ENCODE assay signal across 8 cellular contexts in genomic region chr3:165837058-165837525, GRCh38. TPM values are rescaled to one million over a fixed set of nuclear protein-coding genes. Genes with fewer than 3 reads are reported as not detected.
DNase-seq lines count a peak whose midpoint lies in the region; ATAC-seq and TF ChIP-seq lines count a peak whose summit lies in the region.

BCHE (minus strand) TSS chr3:165837423; CDS start chr3:165831033, 6,390 bp downstream.

- no peak within 1 kb of the TSS for H3K4me3 Mint-ChIP-seq in CD14-positive monocyte
- H3K4me3 Mint-ChIP-seq in CD4-positive, alpha-beta T cell, result no peak within 1 kb of the TSS
- no peak within 1 kb of the TSS for H3K4me3 Mint-ChIP-seq in CD8-positive, alpha-beta memory T cell

- no peaks in the 10 kb centered on the region for H3K27me3 Mint-ChIP-seq in CD14-positive monocyte (ENCODE audit: low read depth in 3 of 3)
- no peaks in the 10 kb centered on the region for H3K27me3 Mint-ChIP-seq in CD4-positive, alpha-beta T cell
- no peaks in the 10 kb centered on the region for H3K27me3 Mint-ChIP-seq in CD8-positive, alpha-beta memory T cell

- H3K36me3 Mint-ChIP-seq in CD14-positive monocyte, result no peaks in the 10 kb centered on the region
- no peaks in the 10 kb centered on the region for H3K36me3 Mint-ChIP-seq in CD4-positive, alpha-beta T cell (ENCODE audit: low read depth)
- no peaks in the 10 kb centered on the region for H3K36me3 Mint-ChIP-seq in CD8-positive, alpha-beta memory T cell

- H3K4me1 ChIP-seq in HUES64 (ENCODE audit: insufficient read depth, low read length) (peaks cover 12% of the 10 kb centered on the region), adrenal gland (replicated peaks in 1 of 2) (no peaks in the 10 kb centered on the region), subcutaneous abdominal adipose tissue (ENCODE audit: control insufficient read depth in 5 of 5, insufficient read depth in 5 of 5, low read length in 5 of 5) (peaks cover 0 to 3% (median 0%) of the 10 kb centered on the region in 5 donors)
- H3K4me1 ChIP-seq in CD8-positive, alpha-beta memory T cell (ENCODE audit: insufficient read depth, low read length), result no peaks in the 10 kb centered on the region

- CTCF ChIA-PET in CD4-positive, alpha-beta T cell (lab: Charles Lee), result no interaction called here
- CTCF ChIA-PET in CD8-positive, alpha-beta memory T cell (lab: Charles Lee), result no interaction called here
- CTCF ChIA-PET in GM10248 (lab: Yijun Ruan, JAX), result interaction anchor here (1.1 kb wide), 1 partner anchor 10 kb away, joined by 4 read pairs; no protein-coding TSS in a partner anchor

- intact Hi-C loops in adrenal gland (cut with DNase I), result no loop called here
- intact Hi-C loops in CD14-positive monocyte (cut with micrococcal nuclease), result no loop called here
- intact Hi-C loops in CD4-positive, alpha-beta T cell (cut with DNase I, micrococcal nuclease), result no loop called here

- H3K36me3 ChIP-seq in HUES64 (ENCODE audit: insufficient read depth, low read length) (no peaks in the 10 kb centered on the region), adrenal gland (replicated peaks in 1 of 2) (no peaks in the 10 kb centered on the region), subcutaneous abdominal adipose tissue (ENCODE audit: control insufficient read depth in 5 of 5, insufficient read depth in 5 of 5, low read length in 5 of 5) (no peaks in the 10 kb centered on the region)
- no peaks in the 10 kb centered on the region for H3K36me3 ChIP-seq in CD8-positive, alpha-beta memory T cell (ENCODE audit: insufficient read depth, low read length)

- 46% methylated on average over 5 of the region's 6 CpGs for WGBS in HUES64
- WGBS in adrenal gland, 4 donors, result 6 to 16% (median 11%) methylated on average over 6 of the region's 6 CpGs

- DNase-seq in adrenal gland (peak in 6 of 7 donors; percentile 10 to 78 (median 23)), hippocampal formation (lab: John Stamatoyannopoulos, UW) (peak; percentile 28 to 37), CD14-positive monocyte (ENCODE audit: low spot score) (no peak), GM10248 (ENCODE audit: extremely low spot score) (no peak)
- no peak for DNase-seq in CD4-positive, alpha-beta T cell
- no peak for DNase-seq in CD8-positive, alpha-beta memory T cell

- POLR2A ChIA-PET in CD4-positive, alpha-beta T cell (lab: Charles Lee), result no interaction called here
- POLR2A ChIA-PET in CD8-positive, alpha-beta memory T cell (lab: Charles Lee), result no interaction called here
- POLR2A ChIA-PET in GM10248 (lab: Yijun Ruan, JAX), result no interaction called here

- no peak for TF ChIP-seq POLR2A in adrenal gland (IDR thresholded peaks at IDR 0.05)

- H3K9ac ChIP-seq in HUES64 (ENCODE audit: low read depth, low read length) (peak within 1 kb of the TSS; percentile 12; the same call in 1 of the 2 replicates), subcutaneous abdominal adipose tissue (ENCODE audit: low read length in 5 of 5) (peak within 1 kb of the TSS in 1 of 5 donors; percentile 64)

- no peaks in the 10 kb centered on the region for H3K9me3 ChIP-seq in HUES64 (ENCODE audit: insufficient read depth, low read depth, low read length)
- no peaks in the 10 kb centered on the region for H3K9me3 ChIP-seq in adrenal gland (replicated peaks in 1 of 3)
- H3K9me3 ChIP-seq in subcutaneous abdominal adipose tissue (ENCODE audit: control insufficient read depth in 5 of 5, low read length in 5 of 5), result no peaks in the 10 kb centered on the region
- H3K9me3 ChIP-seq in CD4-positive, alpha-beta T cell (ENCODE audit: control insufficient read depth, low read length), result no peaks in the 10 kb centered on the region
- no peaks in the 10 kb centered on the region for H3K9me3 ChIP-seq in CD8-positive, alpha-beta memory T cell (ENCODE audit: low read length)

- H3K27me3 ChIP-seq in HUES64 (ENCODE audit: insufficient read depth, low read length) (no peaks in the 10 kb centered on the region), adrenal gland (no peaks in the 10 kb centered on the region), subcutaneous abdominal adipose tissue (ENCODE audit: control insufficient read depth in 5 of 5, insufficient read depth in 4 of 5, low read length in 5 of 5) (no peaks in the 10 kb centered on the region)
- no peaks in the 10 kb centered on the region for H3K27me3 ChIP-seq in CD4-positive, alpha-beta T cell (ENCODE audit: control insufficient read depth, insufficient read depth, low read length)
- no peaks in the 10 kb centered on the region for H3K27me3 ChIP-seq in CD8-positive, alpha-beta memory T cell (ENCODE audit: insufficient read depth, low read length, poor library complexity, severe bottlenecking)

- H3K27ac ChIP-seq in HUES64 (ENCODE audit: low read depth, low read length), result peak within 1 kb of the TSS; percentile 5; the same call in 1 of the 2 replicates
- no peak within 1 kb of the TSS for H3K27ac ChIP-seq in adrenal gland
- H3K27ac ChIP-seq in subcutaneous abdominal adipose tissue (ENCODE audit: low read depth, low read length), result no peak within 1 kb of the TSS
- no peak within 1 kb of the TSS for H3K27ac ChIP-seq in CD4-positive, alpha-beta T cell (ENCODE audit: low read depth, low read length)
- H3K27ac ChIP-seq in CD8-positive, alpha-beta memory T cell (ENCODE audit: low read depth, low read length), result no peak within 1 kb of the TSS

- H3K4me3 ChIP-seq in HUES64 (ENCODE audit: low read length) (peak within 1 kb of the TSS; percentile 35), adrenal gland (peak within 1 kb of the TSS in 1 of 4 donors; percentile 1), subcutaneous abdominal adipose tissue (ENCODE audit: low read depth in 1 of 5, low read length in 5 of 5) (peak within 1 kb of the TSS; percentile 18 to 68 (median 64))
- no peak within 1 kb of the TSS for H3K4me3 ChIP-seq in CD8-positive, alpha-beta memory T cell (ENCODE audit: low read length)

- H3K4me1 Mint-ChIP-seq in CD14-positive monocyte, result no peaks in the 10 kb centered on the region
- no peaks in the 10 kb centered on the region for H3K4me1 Mint-ChIP-seq in CD4-positive, alpha-beta T cell (ENCODE audit: low read depth)
- H3K4me1 Mint-ChIP-seq in CD8-positive, alpha-beta memory T cell, result no peaks in the 10 kb centered on the region

- no peak for ATAC-seq in CD4-positive, alpha-beta T cell (ENCODE audit: poor library complexity)

- no peak within 1 kb of the TSS for H3K27ac Mint-ChIP-seq in CD14-positive monocyte
- no peak within 1 kb of the TSS for H3K27ac Mint-ChIP-seq in CD4-positive, alpha-beta T cell
- no peak within 1 kb of the TSS for H3K27ac Mint-ChIP-seq in CD8-positive, alpha-beta memory T cell

- TF ChIP-seq CTCF in adrenal gland (IDR thresholded peaks at IDR 0.05) (no peak), CD14-positive monocyte (IDR thresholded peaks at IDR 0.05) (no peak), GM10248 (IDR thresholded peaks at IDR 0.05; ENCODE audit: control extremely low read depth, extremely low read depth, low read depth, missing control alignments) (no peak)
- TF ChIP-seq CTCF in CD4-positive, alpha-beta T cell (IDR thresholded peaks at IDR 0.05), result no peak

- peaks cover 0 to 2% (median 0%) of the 10 kb centered on the region in 7 donors for H3K9me3 Mint-ChIP-seq in CD14-positive monocyte
- H3K9me3 Mint-ChIP-seq in CD4-positive, alpha-beta T cell, result peaks cover 2% of the 10 kb centered on the region
- H3K9me3 Mint-ChIP-seq in CD8-positive, alpha-beta memory T cell, result peaks cover 0 to 6% (median 2%) of the 10 kb centered on the region in 5 donors

RNA-seq across cellular contexts. Expression of gene BCHE, which starts in this region (rescaled TPM):
- polyA plus RNA-seq in HUES64 (2013, experiment 1 of 2), result 7.4 TPM
- polyA plus RNA-seq in HUES64 (2013, experiment 2 of 2), result 17.6 TPM
- 1 to 10 TPM; 1.0 to 9.2 (median 2.7) TPM for total RNA-seq in adrenal gland
- polyA plus RNA-seq in adrenal gland (10 to 100 TPM in 1 of 3 donors, 1 to 10 TPM in 2; 5.9 to 24.0 (median 5.9) TPM), CD14-positive monocyte (not detected)
- not detected for total RNA-seq in CD4-positive, alpha-beta T cell
- not detected for total RNA-seq in CD8-positive, alpha-beta memory T cell
- not detected for polyA plus RNA-seq in CD8-positive, alpha-beta memory T cell

Comparison
In these comparisons a context has a peak if more than half of its experiments do, and no peak if none do; other contexts are left out.
1. DNase-seq: peak in adrenal gland (6 of 7) and hippocampal formation (2 of 2); none in CD14-positive monocyte (single experiment), CD4-positive, alpha-beta T cell (0 of 10), CD8-positive, alpha-beta memory T cell (0 of 5) and GM10248 (single experiment).